8 cellular contexts compared by ENCODE assay signal in genomic region chr18:61972389-61973264, GRCh38.
DNase-seq lines count a peak whose midpoint lies in the region; ATAC-seq and TF ChIP-seq lines count a peak whose summit lies in the region.

No MANE protein-coding gene starts in this region.

- H3K4me3 Mint-ChIP-seq in CD14-positive monocyte (no peak overlapping the region), type B pancreatic cell (no peak overlapping the region)

- peak; percentile 52 for DNase-seq in CD14-positive monocyte (ENCODE audit: low spot score)
- peak; percentile 11 for DNase-seq in SW480 (ENCODE audit: low spot score)
- no peak for DNase-seq in NCI-H1436 treated with DMSO at 0.1 percent for 48 hours (lab: John Stamatoyannopoulos, UW)
- no peak for DNase-seq in GM13976 (ENCODE audit: low spot score)
- DNase-seq in type B pancreatic cell (ENCODE audit: extremely low spot score, unreplicated experiment) = no peak

- intact Hi-C loops in CD14-positive monocyte (cut with micrococcal nuclease) = no loop called here

- H3K36me3 Mint-ChIP-seq in CD14-positive monocyte = no peaks in the 10 kb centered on the region
- no peaks in the 10 kb centered on the region for H3K36me3 Mint-ChIP-seq in type B pancreatic cell

- ATAC-seq in GM19397 (IDR thresholded peaks at IDR 0.05; ENCODE audit: unreplicated experiment) (peak; percentile 81), HG03378 (IDR thresholded peaks at IDR 0.05; ENCODE audit: unreplicated experiment) (peak; percentile 85), HG03439 (IDR thresholded peaks at IDR 0.05; ENCODE audit: unreplicated experiment) (no peak)

- peaks cover 19% of the 10 kb centered on the region for H3K4me1 Mint-ChIP-seq in CD14-positive monocyte
- no peaks in the 10 kb centered on the region for H3K4me1 Mint-ChIP-seq in type B pancreatic cell (ENCODE audit: unreplicated experiment)

- H3K27ac Mint-ChIP-seq in CD14-positive monocyte (peak overlapping the region; percentile 69 to 92 (median 83)), type B pancreatic cell (no peak overlapping the region)

- in situ Hi-C loops in GM13976 (cut with MboI; ENCODE audit: low sequenced_read_pairs, unreplicated experiment) = no loop called here

- H3K27me3 Mint-ChIP-seq in CD14-positive monocyte (ENCODE audit: low read depth in 3 of 3) = no peaks in the 10 kb centered on the region
- H3K27me3 Mint-ChIP-seq in type B pancreatic cell = no peaks in the 10 kb centered on the region

- H3K9me3 Mint-ChIP-seq in CD14-positive monocyte = peaks cover 0 to 6% (median 0%) of the 10 kb centered on the region in 7 donors
- no peaks in the 10 kb centered on the region for H3K9me3 Mint-ChIP-seq in type B pancreatic cell

- no peak for TF ChIP-seq CTCF in CD14-positive monocyte (IDR thresholded peaks at IDR 0.05)
- TF ChIP-seq CTCF in GM13976 (IDR thresholded peaks at IDR 0.05; ENCODE audit: borderline replicate concordance, control extremely low read depth, extremely low read depth, insufficient read depth, missing control alignments) = no peak
- TF ChIP-seq CTCF in type B pancreatic cell (conservative IDR thresholded peaks at IDR 0.05) = no peak

Comparison
In these comparisons a context has a peak if more than half of its experiments do, and no peak if none do; other contexts are left out.
1. DNase-seq: peak in CD14-positive monocyte (single experiment) and SW480 (single experiment); none in NCI-H1436 treated with DMSO at 0.1 percent for 48 hours (single experiment), GM13976 (single experiment) and type B pancreatic cell (single experiment).